In genomic region chr9:113564804-113565237, GRCh38 we compare ENCODE assay signal across 1 cellular context.
TF ChIP-seq lines count a peak whose summit lies in the region.

No MANE protein-coding gene starts in this region.

TF ChIP-seq in HEK293, 187 proteins besides CTCF, POLR2A, EP300 and RAD21 (continued from another document):
- TF ChIP-seq ZNF341 (tag by site-specific recombination; IDR thresholded peaks at IDR 0.05; ENCODE audit: low read depth) (0 out of 2 replicates have a peak, but pooled peaks have one; percentile 14), ZNF571 (tag by site-specific recombination; IDR thresholded peaks at IDR 0.05) (no peak), ZNF48 (tag by site-specific recombination; IDR thresholded peaks at IDR 0.05) (no peak)
